In the genomic region with DNA sequence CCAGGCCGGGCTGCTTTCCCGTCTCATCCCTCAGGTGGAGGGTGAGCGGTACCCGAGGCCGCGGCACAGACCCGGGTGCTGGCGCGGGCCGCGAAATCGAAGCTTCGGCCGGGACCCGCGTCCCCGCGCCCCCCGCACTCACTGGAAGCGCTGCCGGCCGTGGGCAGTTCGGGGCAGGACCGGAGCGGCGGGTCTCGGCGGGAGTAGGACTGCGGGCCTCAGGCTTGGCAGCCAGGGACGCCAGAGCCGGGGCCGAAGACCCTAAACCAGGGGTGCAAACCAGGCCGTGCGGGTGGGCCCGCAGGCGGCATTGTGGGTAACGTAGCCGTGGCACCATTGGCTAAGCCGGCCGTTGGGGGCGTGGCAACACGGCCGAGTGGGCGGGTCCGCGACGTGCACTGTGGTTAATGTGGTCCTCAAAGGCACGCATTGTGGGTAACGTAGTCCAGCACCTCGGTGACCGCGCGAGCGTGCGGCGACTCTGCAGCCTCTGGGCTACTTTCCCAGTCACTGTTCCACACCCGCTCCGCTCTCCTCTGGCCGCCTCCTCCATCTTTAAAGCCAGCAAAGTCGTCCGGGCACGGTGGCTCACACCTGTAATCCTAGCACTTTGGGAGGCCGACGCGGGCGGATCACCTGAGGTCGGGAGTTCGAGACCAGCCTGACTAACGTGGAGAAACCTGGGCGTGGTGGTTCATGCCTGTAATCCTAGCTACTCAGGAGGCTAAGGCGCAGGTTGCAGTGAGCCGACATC, we compare ENCODE assay signal across 8 cellular contexts. TPM values are rescaled to one million over a fixed set of nuclear protein-coding genes. Genes with fewer than 3 reads are reported as not detected.
A peak's percentile ranks its signal among the peaks of the same experiment; 100 is the strongest.
DNase-seq lines count a peak whose midpoint lies in the region; ATAC-seq and TF ChIP-seq lines count a peak whose summit lies in the region.

A gene (minus strand): TSS at position 288 of the 754 bp plus-strand sequence. CDS start 1,184 bp downstream, outside the sequence.

- H3K4me3 ChIP-seq in astrocyte of the cerebellum (ENCODE audit: low read depth, low read length) = peak within 1 kb of the TSS; percentile 97
- H3K4me3 ChIP-seq in rectal smooth muscle tissue (ENCODE audit: low read length) = peak within 1 kb of the TSS; percentile 78
- H3K4me3 ChIP-seq in aorta (ENCODE audit: low read length in 2 of 2) = peak within 1 kb of the TSS; percentile 77 to 94

- in situ Hi-C loops in astrocyte of the cerebellum (cut with HindIII; ENCODE audit: low sequenced_read_pairs) = loop anchor here (5.0 kb wide), 1 partner anchor 50 kb away; no protein-coding TSS in a partner anchor

- H3K27me3 ChIP-seq in rectal smooth muscle tissue (ENCODE audit: control insufficient read depth, insufficient read depth, low read length) = no peaks in the 10 kb centered on the region
- no peaks in the 10 kb centered on the region for H3K27me3 ChIP-seq in aorta (ENCODE audit: control insufficient read depth in 1 of 2, insufficient read depth in 2 of 2, low read length in 1 of 2)

- H3K4me1 ChIP-seq in rectal smooth muscle tissue (ENCODE audit: control insufficient read depth, insufficient read depth, low read length) (peaks cover 14% of the 10 kb centered on the region), aorta (ENCODE audit: control insufficient read depth in 1 of 2, insufficient read depth in 2 of 2, low read length in 2 of 2) (no peaks in the 10 kb centered on the region)

- peak within 1 kb of the TSS; percentile 60 for H3K9ac ChIP-seq in rectal smooth muscle tissue (ENCODE audit: low read length)

- H3K27ac ChIP-seq in rectal smooth muscle tissue (ENCODE audit: low read depth, low read length) (peak within 1 kb of the TSS; percentile 89), aorta (ENCODE audit: low read depth in 1 of 2, low read length in 2 of 2) (peak within 1 kb of the TSS in 1 of 2 donors; percentile 73)

- H3K36me3 ChIP-seq in rectal smooth muscle tissue (ENCODE audit: control insufficient read depth, insufficient read depth, low read length) = peaks cover 10% of the 10 kb centered on the region
- H3K36me3 ChIP-seq in aorta (ENCODE audit: control insufficient read depth in 1 of 2, insufficient read depth in 2 of 2, low read length in 1 of 2) = no peaks in the 10 kb centered on the region

- ATAC-seq in GM18511 (IDR thresholded peaks at IDR 0.05; ENCODE audit: unreplicated experiment) = peak; percentile 87
- ATAC-seq in HG03025 (IDR thresholded peaks at IDR 0.05; ENCODE audit: low FRiP score, unreplicated experiment) = peak; percentile 81
- peak; percentile 95 for ATAC-seq in aorta (ENCODE audit: low FRiP score)

- TF ChIP-seq CTCF in astrocyte of the cerebellum (IDR thresholded peaks at IDR 0.05; ENCODE audit: low read depth, low read length, missing control alignments) = no peak

- no peaks in the 10 kb centered on the region for H3K9me3 ChIP-seq in aorta (ENCODE audit: control insufficient read depth, low read length)

- 3 to 4% methylated on average over 72 of the region's 72 CpGs for WGBS in aorta, 2 donors

- intact Hi-C loops in aorta (cut with DNase I) = loop anchor here in 1 of 2 donors (1.0 kb wide), 1 partner anchor 74 kb away; a partner anchor contains a TSS

- DNase-seq in NCI-H2029 treated with DMSO at 0.1 percent for 48 hours (lab: John Stamatoyannopoulos, UW) (peak; percentile 66), T-helper 22 cell (ENCODE audit: low read depth) (peak; percentile 86), astrocyte of the cerebellum (ENCODE audit: low read depth) (peak; percentile 87), hepatic stellate cell (ENCODE audit: low spot score) (peak; percentile 98), aorta (peak; percentile 99 to 100)

RNA-seq across cellular contexts. Expression of the gene that starts here (rescaled TPM):
- 10 to 100 TPM; 13.0 to 17.0 TPM for total RNA-seq in aorta
- polyA plus RNA-seq in aorta = 10 to 100 TPM in 1 of 2 donors, 1 to 10 TPM in 1; 1.9 to 13.0 TPM
